In the genomic region with DNA sequence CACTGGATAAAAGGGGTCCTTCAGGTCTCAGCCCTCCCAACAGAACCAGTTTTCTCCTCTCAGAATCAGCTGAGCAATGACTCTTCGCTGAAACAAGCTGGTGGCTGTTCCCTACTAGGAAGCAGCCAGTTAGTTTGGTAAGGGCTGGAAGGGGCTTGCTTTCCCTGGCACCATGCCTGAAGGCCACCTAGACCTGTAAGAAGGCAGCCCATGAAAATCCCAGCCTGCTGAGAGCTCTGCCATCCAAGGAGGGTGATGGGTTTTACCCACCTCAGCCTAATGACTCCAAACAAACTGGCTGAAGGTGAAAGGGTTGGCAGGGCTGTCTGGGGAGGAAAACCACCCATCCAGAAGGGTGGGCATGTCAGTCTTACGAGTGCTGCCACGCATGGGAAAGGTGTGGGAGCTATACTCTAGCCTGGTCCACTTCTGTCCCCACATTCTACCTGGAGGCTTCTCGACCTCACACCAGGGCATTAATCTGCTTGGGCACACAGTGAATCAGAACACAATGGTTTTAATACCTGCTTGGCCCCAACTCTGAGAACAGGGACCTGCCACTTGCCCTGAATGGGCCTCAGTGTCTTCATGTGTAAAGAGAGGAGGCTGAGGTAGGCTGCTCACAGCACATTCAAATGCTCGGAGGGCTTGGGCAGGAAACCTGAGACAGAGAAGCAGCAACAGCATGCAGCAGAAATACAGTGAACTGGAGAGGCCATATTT, we compare ENCODE assay signal across 15 cellular contexts. TPM values are rescaled to one million over a fixed set of nuclear protein-coding genes. Genes with fewer than 3 reads are reported as not detected.
DNase-seq lines count a peak whose midpoint lies in the region; ATAC-seq and TF ChIP-seq lines count a peak whose summit lies in the region.
"Had no signal": no experiment of that assay in that cellular context is flagged by ENCODE, and none has a peak within 500 bp of the region (broad histone marks: within the 10 kb centered on the region; RNA-seq: fewer than 3 reads in every experiment).

No MANE protein-coding gene starts in this region.

- H4K91ac ChIP-seq in mesenchymal stem cell (ENCODE audit: low read length): peak overlapping the region; percentile 34

- no peak for TF ChIP-seq CTCF in body of pancreas (IDR thresholded peaks at IDR 0.05)

- no peak for TF ChIP-seq POLR2A in body of pancreas (IDR thresholded peaks at IDR 0.05)

- H3K9me3 ChIP-seq in body of pancreas: no peaks in the 10 kb centered on the region
- H3K9me3 ChIP-seq in mesenchymal stem cell (ENCODE audit: control insufficient read depth, low read length): no peaks in the 10 kb centered on the region
- H3K9me3 ChIP-seq: SJCRH30 had no signal

- H3K27me3 ChIP-seq in body of pancreas (no peaks in the 10 kb centered on the region), mesenchymal stem cell (ENCODE audit: control insufficient read depth in 1 of 2, insufficient read depth in 1 of 2, low read length in 2 of 2) (no peaks in the 10 kb centered on the region)
- H3K27me3 ChIP-seq: SJCRH30 had no signal

- H3K27me3 Mint-ChIP-seq in T-helper 1 cell treated with Interleukin-12 subunit alpha and Interleukin-12 subunit beta and Interleukin-4 antibody, amounts not matched to agents 30 μg/mL and 1 μg/mL, for 36 hours (ENCODE audit: low read depth): no peaks in the 10 kb centered on the region

- H3K9ac ChIP-seq in mesenchymal stem cell (ENCODE audit: low read length): peak overlapping the region; percentile 4

- no peak overlapping the region for H2AK5ac ChIP-seq in mesenchymal stem cell (ENCODE audit: low read length, severe bottlenecking)

- H3K4me1 Mint-ChIP-seq in T-helper 1 cell treated with Interleukin-12 subunit alpha and Interleukin-12 subunit beta and Interleukin-4 antibody, amounts not matched to agents 30 μg/mL and 1 μg/mL, for 36 hours (ENCODE audit: low read depth): peaks cover 49% of the 10 kb centered on the region

- H3K14ac ChIP-seq in mesenchymal stem cell (ENCODE audit: low read length in 2 of 2): peak overlapping the region in 1 of 2 experiments; percentile 93

- no peak overlapping the region for H3K4me2 ChIP-seq in mesenchymal stem cell (ENCODE audit: low read length, poor library complexity, severe bottlenecking)

- intact Hi-C loops in body of pancreas (cut with DNase I): no loop called here

- H3K4me1 ChIP-seq in body of pancreas (peaks cover 53% of the 10 kb centered on the region), mesenchymal stem cell (ENCODE audit: control insufficient read depth, insufficient read depth, low read depth, low read length) (peaks cover 9% of the 10 kb centered on the region)
- H3K4me1 ChIP-seq: SJCRH30 had no signal

- WGBS in body of pancreas, 2 donors: 77 to 80% methylated on average over 5 of the region's 5 CpGs
- WGBS in mesenchymal stem cell: 88% methylated on average over 5 of the region's 5 CpGs

- H3K36me3 ChIP-seq in body of pancreas (replicated peaks in 1 of 2; ENCODE audit: insufficient read depth in 1 of 2, low read depth in 2 of 2): peaks cover 15 to 42% of the 10 kb centered on the region in 2 donors
- H3K36me3 ChIP-seq in mesenchymal stem cell (ENCODE audit: control insufficient read depth in 1 of 2, insufficient read depth in 2 of 2, low read depth in 1 of 2, low read length in 2 of 2): peaks cover 22 to 81% of the 10 kb centered on the region in 2 experiments
- H3K36me3 ChIP-seq: SJCRH30 had no signal

- H3K4me3 ChIP-seq in body of pancreas (no peak overlapping the region), mesenchymal stem cell (ENCODE audit: insufficient read depth in 1 of 2, low read depth in 1 of 2, low read length in 2 of 2) (no peak overlapping the region)
- H3K4me3 ChIP-seq: SJCRH30 had no signal

- H3K4ac ChIP-seq in mesenchymal stem cell (ENCODE audit: low read depth in 1 of 2, low read length in 2 of 2): no peak overlapping the region

- H2BK12ac ChIP-seq in mesenchymal stem cell (ENCODE audit: low read length in 2 of 2): peak overlapping the region; percentile 51 to 77

- H2BK120ac ChIP-seq in mesenchymal stem cell (ENCODE audit: low read depth, low read length): no peak overlapping the region

- H3K27ac ChIP-seq in body of pancreas (peak overlapping the region; percentile 26 to 63 (median 46)), mesenchymal stem cell (ENCODE audit: low read length, poor library complexity, severe bottlenecking) (no peak overlapping the region), substantia nigra (ENCODE audit: low read depth, low read length, poor library complexity, severe bottlenecking) (peak overlapping the region; percentile 63)
- H3K27ac ChIP-seq: SJCRH30 had no signal

- H2BK15ac ChIP-seq in mesenchymal stem cell (ENCODE audit: low read depth, poor library complexity, severe bottlenecking): no peak overlapping the region

- H4K8ac ChIP-seq in mesenchymal stem cell (ENCODE audit: low read length): peak overlapping the region; percentile 38

- H3K4me3 Mint-ChIP-seq in T-helper 1 cell treated with Interleukin-12 subunit alpha and Interleukin-12 subunit beta and Interleukin-4 antibody, amounts not matched to agents 30 μg/mL and 1 μg/mL, for 36 hours: no peak overlapping the region

- H3K27ac Mint-ChIP-seq in T-helper 1 cell treated with Interleukin-12 subunit alpha and Interleukin-12 subunit beta and Interleukin-4 antibody, amounts not matched to agents 30 μg/mL and 1 μg/mL, for 36 hours: peak overlapping the region; percentile 27

- H2BK5ac ChIP-seq in mesenchymal stem cell (ENCODE audit: low read depth, low read length, poor library complexity, severe bottlenecking): no peak overlapping the region

- peak overlapping the region in 1 of 2 experiments; percentile 18 for H3K23ac ChIP-seq in mesenchymal stem cell (ENCODE audit: low read length in 2 of 2)

- no peak overlapping the region for H2AFZ ChIP-seq in mesenchymal stem cell (ENCODE audit: low read depth, low read length)

- ATAC-seq in body of pancreas (no peak), HG03439 (IDR thresholded peaks at IDR 0.05; ENCODE audit: unreplicated experiment) (no peak)
- ATAC-seq: HCT116, HepG2 had no signal

- DNase-seq in T-helper 1 cell: no peak
- no peak for DNase-seq in body of pancreas
- DNase-seq in mesenchymal stem cell: no peak
- DNase-seq in substantia nigra (lab: John Stamatoyannopoulos, UW): no peak
- DNase-seq in stimulated activated CD4-positive, alpha-beta T cell treated with anti-CD3 and anti-CD28 coated beads, Interleukin-4, amount 100 ng/mL, for 24 hours: no peak
- DNase-seq in D341Med (ENCODE audit: low spot score): no peak
- DNase-seq: 8988T; cerebellar nuclear complex; NCI-H1436; SJCRH30; stimulated activated CD4-positive, alpha-beta T cell treated with anti-CD3 and anti-CD28 coated beads, Interleukin-2, amount 100 ng/mL, for 48 hours had no signal

- H3K36me3 Mint-ChIP-seq in T-helper 1 cell treated with Interleukin-12 subunit alpha and Interleukin-12 subunit beta and Interleukin-4 antibody, amounts not matched to agents 30 μg/mL and 1 μg/mL, for 36 hours (ENCODE audit: low read depth): peaks cover 45% of the 10 kb centered on the region

- no peaks in the 10 kb centered on the region for H3K9me3 Mint-ChIP-seq in T-helper 1 cell treated with Interleukin-12 subunit alpha and Interleukin-12 subunit beta and Interleukin-4 antibody, amounts not matched to agents 30 μg/mL and 1 μg/mL, for 36 hours

- peak overlapping the region; percentile 41 to 42 for H3K18ac ChIP-seq in mesenchymal stem cell (ENCODE audit: low read depth in 1 of 2, low read length in 2 of 2)

- H3K79me1 ChIP-seq in mesenchymal stem cell (replicated peaks; ENCODE audit: low read length, poor library complexity, severe bottlenecking): peaks cover 2% of the 10 kb centered on the region

RNA-seq across cellular contexts. Expression of a gene that starts 53.1 kb away (rescaled TPM):
- 100 to 1,000 TPM; 162 to 175 TPM for total RNA-seq in body of pancreas
- 185 TPM for polyA plus RNA-seq in mesenchymal stem cell (2013, experiment 1 of 2)
- 192 TPM for polyA plus RNA-seq in mesenchymal stem cell (2013, experiment 2 of 2)
